ENCODE assay signal across 16 cellular contexts in the genomic region with DNA sequence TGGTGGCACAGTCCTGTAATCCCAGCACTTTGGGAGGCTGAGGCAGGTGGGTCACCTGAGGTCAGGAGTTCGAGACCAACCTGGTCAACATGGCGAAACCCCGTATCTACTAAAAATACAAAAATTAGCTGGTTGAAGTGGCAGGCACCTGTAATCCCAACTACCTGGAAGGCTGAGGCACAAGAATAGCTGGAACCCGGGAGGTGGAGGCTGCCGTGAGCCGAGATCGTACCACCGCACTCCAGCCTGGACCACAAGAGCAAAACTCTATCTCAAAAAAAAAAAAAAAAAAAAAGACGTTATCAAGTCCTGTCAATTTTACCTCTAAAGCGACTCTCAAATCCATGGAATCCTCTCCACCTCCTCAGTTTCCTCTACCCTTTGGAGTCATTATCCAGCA. TPM values are rescaled to one million over a fixed set of nuclear protein-coding genes. Genes with fewer than 3 reads are reported as not detected.
DNase-seq lines count a peak whose midpoint lies in the region; ATAC-seq and TF ChIP-seq lines count a peak whose summit lies in the region.
"Not testable (repeated sequence)": the region's sequence is repeated elsewhere in the genome, so short reads cannot be mapped to it uniquely, and the experiment has no call there.
"Had no signal": no experiment of that assay in that cellular context is flagged by ENCODE, and none has a peak within 500 bp of the region (broad histone marks: within the 10 kb centered on the region; RNA-seq: fewer than 3 reads in every experiment).

No MANE protein-coding gene starts in this region.

- not testable (repeated sequence) for H3K36me3 ChIP-seq in upper lobe of right lung

- H3K4me3 ChIP-seq in coronary artery, upper lobe of right lung: not testable (repeated sequence)

- not testable (repeated sequence) for H3K9me3 Mint-ChIP-seq in natural killer cell treated with Interleukin-12 subunit alpha and Interleukin-12 subunit beta and Interleukin-15 and Interleukin-18, amount 100 ng/mL, for 72 hours

- H3K9me3 ChIP-seq in upper lobe of right lung = not testable (repeated sequence)

- not testable (repeated sequence) for TF ChIP-seq CTCF in coronary artery (IDR thresholded peaks at IDR 0.05); upper lobe of right lung (IDR thresholded peaks at IDR 0.05)

- not testable (repeated sequence) for H3K4me1 Mint-ChIP-seq in natural killer cell treated with Interleukin-12 subunit alpha and Interleukin-12 subunit beta and Interleukin-15 and Interleukin-18, amount 100 ng/mL, for 72 hours (ENCODE audit: low read depth in 2 of 2)

- H3K27me3 ChIP-seq in upper lobe of right lung = not testable (repeated sequence)

- H3K4me1 ChIP-seq in upper lobe of right lung = not testable (repeated sequence)

- H3K27me3 Mint-ChIP-seq in natural killer cell treated with Interleukin-12 subunit alpha and Interleukin-12 subunit beta and Interleukin-15 and Interleukin-18, amount 100 ng/mL, for 72 hours = peaks cover under 1 to 15% of the 10 kb centered on the region in 2 donors

- H3K27ac ChIP-seq in coronary artery, upper lobe of right lung: not testable (repeated sequence)

- not testable (repeated sequence) for H3K36me3 Mint-ChIP-seq in natural killer cell treated with Interleukin-12 subunit alpha and Interleukin-12 subunit beta and Interleukin-15 and Interleukin-18, amount 100 ng/mL, for 72 hours

- not testable (repeated sequence) for H3K4me3 Mint-ChIP-seq in natural killer cell treated with Interleukin-12 subunit alpha and Interleukin-12 subunit beta and Interleukin-15 and Interleukin-18, amount 100 ng/mL, for 72 hours

- not testable (repeated sequence) for H3K27ac Mint-ChIP-seq in natural killer cell treated with Interleukin-12 subunit alpha and Interleukin-12 subunit beta and Interleukin-15 and Interleukin-18, amount 100 ng/mL, for 72 hours

- not testable (repeated sequence) for ATAC-seq in natural killer cell treated with Interleukin-12 subunit alpha and Interleukin-12 subunit beta and Interleukin-15 and Interleukin-18, amount 100 ng/mL, for 72 hours; upper lobe of right lung

- intact Hi-C loops in posterior vena cava (cut with DNase I); upper lobe of right lung (cut with DNase I): not testable (repeated sequence)

- peak; percentile 37 for DNase-seq in activated effector memory CD4-positive, alpha-beta T cell treated with anti-CD3 and anti-CD28 coated beads, Interleukin-2, amount 50 U/mL, for 16 hours
- DNase-seq in coronary artery (ENCODE audit: low spot score) = peak; percentile 26
- DNase-seq in natural killer cell treated with Interleukin-12 subunit alpha and Interleukin-12 subunit beta and Interleukin-15 and Interleukin-18, amount 100 ng/mL, for 72 hours (ENCODE audit: low spot score) = peak; percentile 56
- DNase-seq in posterior vena cava (ENCODE audit: low spot score) = peak; percentile 51
- DNase-seq in upper lobe of right lung = peak; percentile 11

RNA-seq across cellular contexts. Expression of gene SCUBE1, which starts 12.5 kb away (rescaled TPM):
- under 1 TPM in 1 of 2 donors, not detected in 1; 0.14 TPM for total RNA-seq in natural killer cell treated with Interleukin-12 subunit alpha and Interleukin-12 subunit beta and Interleukin-15 and Interleukin-18, amount 100 ng/mL, for 72 hours
- total RNA-seq in posterior vena cava (1 to 10 TPM in 1 of 2 donors, under 1 TPM in 1; 0.79 to 1.1 TPM), upper lobe of right lung (36.0 TPM)
- total RNA-seq: A172; B cell; Caco-2; CD4-positive, alpha-beta memory T cell; CD4-positive, alpha-beta T cell; CD8-positive, alpha-beta T cell had no signal

RNA-seq across cellular contexts. Expression of gene MPPED1, which starts 56.1 kb away (rescaled TPM):
- not detected for total RNA-seq in natural killer cell treated with Interleukin-12 subunit alpha and Interleukin-12 subunit beta and Interleukin-15 and Interleukin-18, amount 100 ng/mL, for 72 hours
- total RNA-seq in posterior vena cava (not detected), upper lobe of right lung (not detected)
- total RNA-seq: A172; A673; B cell; Caco-2; Calu3; CD4-positive, alpha-beta memory T cell; CD4-positive, alpha-beta T cell; CD4-positive, CD25-positive, alpha-beta regulatory T cell; CD8-positive, alpha-beta memory T cell; CD8-positive, alpha-beta T cell; Daoy had no signal

Comparison
In these comparisons a context has a peak if more than half of its experiments do, and no peak if none do; other contexts are left out.
1. RNA of gene SCUBE1, which starts 12.5 kb away (total RNA-seq): 36.0 TPM in upper lobe of right lung (single experiment); 0.79 to 1.1 TPM in posterior vena cava and 0.14 TPM in natural killer cell treated with Interleukin-12 subunit alpha and Interleukin-12 subunit beta and Interleukin-15 and Interleukin-18, amount 100 ng/mL, for 72 hours; every median in the first group is over 10 times any median in the second.
2. Peak in every context shown above with its lines, with median percentiles within 50 percentile points of each other: DNase-seq.